10 cellular contexts compared by ENCODE assay signal in genomic region chr15:76197703-76198455, GRCh38.
DNase-seq lines count a peak whose midpoint lies in the region; ATAC-seq and TF ChIP-seq lines count a peak whose summit lies in the region.
"Had no signal": no experiment of that assay in that cellular context is flagged by ENCODE, and none has a peak within 500 bp of the region (broad histone marks: within the 10 kb centered on the region; RNA-seq: fewer than 3 reads in every experiment).

No MANE protein-coding gene starts in this region.

- H3K9ac ChIP-seq in stomach smooth muscle (ENCODE audit: low read length in 2 of 2), result no peak overlapping the region

- H3K36me3 ChIP-seq in stomach smooth muscle (ENCODE audit: control insufficient read depth in 2 of 2, insufficient read depth in 2 of 2, low read length in 2 of 2), result no peaks in the 10 kb centered on the region

- peak; percentile 55 for DNase-seq in activated effector memory CD4-positive, alpha-beta T cell treated with anti-CD3 and anti-CD28 coated beads, Interleukin-2, amount 50 U/mL, for 16 hours
- no peak for DNase-seq in activated effector memory CD4-positive, alpha-beta T cell treated with Interleukin-2 at 50 U/mL for 16 hours
- DNase-seq in RWPE1 (ENCODE audit: low spot score) (peak; percentile 85), glomerular visceral epithelial cell (ENCODE audit: extremely low spot score) (peak; percentile 86), superior temporal gyrus (ENCODE audit: extremely low spot score) (no peak)
- DNase-seq: NCI-H1930 had no signal

- CTCF ChIA-PET in RWPE1 (lab: Yijun Ruan, JAX), result no interaction called here

- no peaks in the 10 kb centered on the region for H3K27me3 ChIP-seq in stomach smooth muscle (ENCODE audit: control insufficient read depth in 1 of 2, insufficient read depth in 2 of 2, low read length in 2 of 2)

- H3K27ac ChIP-seq in RWPE1 (peak overlapping the region; percentile 99), stomach smooth muscle (ENCODE audit: low read length) (peak overlapping the region; percentile 55)

- TF ChIP-seq CTCF in RWPE1 (conservative IDR thresholded peaks at IDR 0.05; ENCODE audit: low read depth), result no peak

- peaks cover 49% of the 10 kb centered on the region for H3K4me1 ChIP-seq in stomach smooth muscle (ENCODE audit: control insufficient read depth, insufficient read depth, low read length)

- no peak overlapping the region for H3K4me3 ChIP-seq in stomach smooth muscle (ENCODE audit: low read length in 2 of 2)

- ATAC-seq in HG02588 (IDR thresholded peaks at IDR 0.05; ENCODE audit: unreplicated experiment) (no peak), HG02610 (IDR thresholded peaks at IDR 0.05; ENCODE audit: unreplicated experiment) (no peak)
- ATAC-seq: Panc1 had no signal

- POLR2A ChIA-PET in RWPE1 (lab: Yijun Ruan, JAX; ENCODE audit: low non-redundant PET), result no interaction called here

- no peaks in the 10 kb centered on the region for H3K9me3 ChIP-seq in stomach smooth muscle (ENCODE audit: control insufficient read depth in 2 of 2, low read length in 2 of 2)

Comparison
In these comparisons a context has a peak if more than half of its experiments do, and no peak if none do; other contexts are left out.
1. DNase-seq: peak in activated effector memory CD4-positive, alpha-beta T cell treated with anti-CD3 and anti-CD28 coated beads, Interleukin-2, amount 50 U/mL, for 16 hours (single experiment), RWPE1 (single experiment) and glomerular visceral epithelial cell (single experiment); none in activated effector memory CD4-positive, alpha-beta T cell treated with Interleukin-2 at 50 U/mL for 16 hours (single experiment) and superior temporal gyrus (single experiment).